15 cellular contexts compared by ENCODE assay signal in the genomic region with DNA sequence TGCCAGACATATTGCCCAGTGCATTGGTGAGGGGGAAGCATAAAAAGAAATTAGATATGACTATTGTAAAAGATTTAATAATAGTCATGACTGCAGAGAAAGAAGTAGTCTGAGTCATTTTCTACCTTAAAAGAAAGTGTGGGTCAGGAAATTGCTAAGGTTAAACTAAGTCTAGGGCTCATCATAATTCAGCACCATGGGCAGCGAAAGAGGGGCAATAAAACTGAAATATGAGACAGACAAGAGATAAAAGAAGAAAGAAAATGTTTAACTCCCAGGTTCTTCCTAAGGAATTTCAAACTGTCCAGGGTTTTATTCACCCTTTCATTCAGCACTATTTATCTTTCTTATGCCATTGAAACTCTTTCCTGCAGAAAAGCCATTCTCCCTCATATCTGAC.
"Had no signal": no experiment of that assay in that cellular context is flagged by ENCODE, and none has a peak within 500 bp of the region (broad histone marks: within the 10 kb centered on the region; RNA-seq: fewer than 3 reads in every experiment).

No MANE protein-coding gene starts in this region.

- H3K4me1 ChIP-seq: lower lobe of right lung, neural progenitor cell, stomach had no signal

- H3K4me2 ChIP-seq: neural progenitor cell had no signal

- DNase-seq: activated CD4-positive, alpha-beta memory T cell treated with anti-CD3 and anti-CD28 coated beads, Interleukin-2, amount 10 ng/mL, durations not matched to agents 7 days and 5 days; activated CD4-positive, alpha-beta T cell treated with anti-CD3 and anti-CD28 coated beads for 4 hours; activated naive CD4-positive, alpha-beta T cell treated with anti-CD3 and anti-CD28 coated beads, Interleukin-2, amount 50 U/mL, for 16 hours; activated T-cell treated with anti-CD3 and anti-CD28 coated beads, Interleukin-2, amount 50 U/mL, for 24 hours; effector memory CD4-positive, alpha-beta T cell; foreskin fibroblast; hypothalamus; kidney glomerular epithelial cell; lower lobe of right lung; midbrain; stimulated activated CD4-positive, alpha-beta T cell treated with anti-CD3 and anti-CD28 coated beads, Interleukin-1b, Interleukin-23, amount 100 ng/mL, for 48 hours; stomach had no signal

- H2AFZ ChIP-seq: neural progenitor cell had no signal

- H3K9ac ChIP-seq: neural progenitor cell had no signal

- H3K27me3 ChIP-seq: neural progenitor cell, stomach had no signal

- H3K36me3 ChIP-seq: lower lobe of right lung, neural progenitor cell, stomach, thoracic aorta had no signal

- H3K27ac ChIP-seq: lower lobe of right lung, neural progenitor cell, stomach, thoracic aorta had no signal

- H3K4me3 ChIP-seq: lower lobe of right lung, neural progenitor cell, stomach, thoracic aorta had no signal

- ATAC-seq: lower lobe of right lung, WTC11 had no signal

- H3K9me3 ChIP-seq: lower lobe of right lung, thoracic aorta had no signal
